Comparison of ENCODE assay signal across 9 cellular contexts in genomic region chr10:3825244-3825643, GRCh38. TPM values are rescaled to one million over a fixed set of nuclear protein-coding genes. Genes with fewer than 3 reads are reported as not detected.
DNase-seq lines count a peak whose midpoint lies in the region; ATAC-seq, FAIRE-seq and TF ChIP-seq lines count a peak whose summit lies in the region.
"Had no signal": no experiment of that assay in that cellular context is flagged by ENCODE, and none has a peak within 500 bp of the region (broad histone marks: within the 10 kb centered on the region; RNA-seq: fewer than 3 reads in every experiment).

No MANE protein-coding gene starts in this region.

- no peaks in the 10 kb centered on the region for H3K79me2 ChIP-seq in smooth muscle cell (ENCODE audit: low read depth)

- H3K9me3 ChIP-seq in right atrium auricular region = no peaks in the 10 kb centered on the region
- no peaks in the 10 kb centered on the region for H3K9me3 ChIP-seq in smooth muscle cell (replicated peaks; ENCODE audit: low read depth)

- H3K4me1 Mint-ChIP-seq in activated T-helper 1 cell treated with anti-CD3 and anti-CD28 coated beads, Interleukin-12 subunit alpha, Interleukin-12 subunit beta, Interleukin-2, Interleukin-4 antibody, amounts not matched to agents 30 ng/mL and 10 ng/mL and 1 ng/mL, durations not matched to agents 14 hours and 24 hours and 36 hours (ENCODE audit: low read depth) = peaks cover 31% of the 10 kb centered on the region

- ATAC-seq in HG03159 (IDR thresholded peaks at IDR 0.05; ENCODE audit: unreplicated experiment) (no peak), GM19324 (IDR thresholded peaks at IDR 0.05; ENCODE audit: low FRiP score, unreplicated experiment) (no peak), HG03439 (IDR thresholded peaks at IDR 0.05; ENCODE audit: unreplicated experiment) (no peak)

- peak overlapping the region; percentile 83 for H3K4me2 ChIP-seq in smooth muscle cell

- H3K36me3 ChIP-seq in right atrium auricular region = no peaks in the 10 kb centered on the region
- no peaks in the 10 kb centered on the region for H3K36me3 ChIP-seq in smooth muscle cell (ENCODE audit: low read depth)

- no peaks in the 10 kb centered on the region for H3K9me3 Mint-ChIP-seq in activated T-helper 1 cell treated with anti-CD3 and anti-CD28 coated beads, Interleukin-12 subunit alpha, Interleukin-12 subunit beta, Interleukin-2, Interleukin-4 antibody, amounts not matched to agents 30 ng/mL and 10 ng/mL and 1 ng/mL, durations not matched to agents 14 hours and 24 hours and 36 hours

- no peaks in the 10 kb centered on the region for H4K20me1 ChIP-seq in smooth muscle cell (ENCODE audit: low read depth)

- no peak for FAIRE-seq in GM12891 (lab: Jason Lieb, UNC)

- WGBS in smooth muscle cell (ENCODE audit: low lambda C conversion rate) = 6% methylated on average over 6 of the region's 6 CpGs

- peaks cover 13% of the 10 kb centered on the region for H3F3A ChIP-seq in smooth muscle cell (ENCODE audit: low read depth)

- H3K36me3 Mint-ChIP-seq in activated T-helper 1 cell treated with anti-CD3 and anti-CD28 coated beads, Interleukin-12 subunit alpha, Interleukin-12 subunit beta, Interleukin-2, Interleukin-4 antibody, amounts not matched to agents 30 ng/mL and 10 ng/mL and 1 ng/mL, durations not matched to agents 14 hours and 24 hours and 36 hours (ENCODE audit: low read depth) = no peaks in the 10 kb centered on the region

- H3K27me3 ChIP-seq in right atrium auricular region (no peaks in the 10 kb centered on the region), smooth muscle cell (ENCODE audit: low read depth) (no peaks in the 10 kb centered on the region)

- peak overlapping the region; percentile 89 for H3K9ac ChIP-seq in smooth muscle cell (ENCODE audit: low read depth)

- no peak for TF ChIP-seq POLR2A in GM12891 (IDR thresholded peaks at IDR 0.05; ENCODE audit: low read depth, low read length)

- H2AFZ ChIP-seq in smooth muscle cell (ENCODE audit: low read depth) = no peak overlapping the region

- peak overlapping the region; percentile 72 to 82 for H3K27ac ChIP-seq in right atrium auricular region
- peak overlapping the region; percentile 98 for H3K27ac ChIP-seq in smooth muscle cell (ENCODE audit: low read depth)

- no peaks in the 10 kb centered on the region for H3K27me3 Mint-ChIP-seq in activated T-helper 1 cell treated with anti-CD3 and anti-CD28 coated beads, Interleukin-12 subunit alpha, Interleukin-12 subunit beta, Interleukin-2, Interleukin-4 antibody, amounts not matched to agents 30 ng/mL and 10 ng/mL and 1 ng/mL, durations not matched to agents 14 hours and 24 hours and 36 hours (ENCODE audit: insufficient read depth)

- H3K27ac Mint-ChIP-seq in activated T-helper 1 cell treated with anti-CD3 and anti-CD28 coated beads, Interleukin-12 subunit alpha, Interleukin-12 subunit beta, Interleukin-2, Interleukin-4 antibody, amounts not matched to agents 30 ng/mL and 10 ng/mL and 1 ng/mL, durations not matched to agents 14 hours and 24 hours and 36 hours = peak overlapping the region; percentile 27

- DNase-seq in HS-5 (ENCODE audit: low read depth) (peak; percentile 60), right atrium auricular region (ENCODE audit: low spot score) (no peak), smooth muscle cell (lab: John Stamatoyannopoulos, UW; ENCODE audit: unreplicated experiment) (no peak), GM12891 (ENCODE audit: insufficient read length, low spot score) (no peak)
- DNase-seq in activated T-helper 1 cell treated with anti-CD3 and anti-CD28 coated beads, Interleukin-12 subunit alpha, Interleukin-12 subunit beta, Interleukin-2, Interleukin-4 antibody, amounts not matched to agents 30 ng/mL and 10 ng/mL and 1 ng/mL, durations not matched to agents 14 hours and 24 hours and 36 hours (ENCODE audit: low spot score) = no peak
- DNase-seq: NCI-H187 treated with DMSO at 0.1 percent for 48 hours had no signal

- intact Hi-C loops in activated T-helper 1 cell treated with anti-CD3 and anti-CD28 coated beads, Interleukin-12 subunit alpha, Interleukin-12 subunit beta, Interleukin-2, Interleukin-4 antibody, amounts not matched to agents 30 ng/mL and 10 ng/mL and 1 ng/mL, durations not matched to agents 14 hours and 24 hours and 36 hours (cut with micrococcal nuclease) = loop anchor here (5.0 kb wide), 1 partner anchor 307 kb away; no protein-coding TSS in a partner anchor

- TF ChIP-seq CTCF in right atrium auricular region (IDR thresholded peaks at IDR 0.05) (no peak), smooth muscle cell (IDR thresholded peaks at IDR 0.05; ENCODE audit: borderline replicate concordance, insufficient read depth, poor library complexity, severe bottlenecking) (no peak)

- H3K4me1 ChIP-seq in right atrium auricular region (peaks cover 0 to 21% of the 10 kb centered on the region in 2 donors), smooth muscle cell (ENCODE audit: low read depth) (peaks cover 17% of the 10 kb centered on the region)

- H3K4me3 ChIP-seq in right atrium auricular region (no peak overlapping the region), smooth muscle cell (peak overlapping the region; percentile 1)

- H3K4me3 Mint-ChIP-seq in activated T-helper 1 cell treated with anti-CD3 and anti-CD28 coated beads, Interleukin-12 subunit alpha, Interleukin-12 subunit beta, Interleukin-2, Interleukin-4 antibody, amounts not matched to agents 30 ng/mL and 10 ng/mL and 1 ng/mL, durations not matched to agents 14 hours and 24 hours and 36 hours = no peak overlapping the region

TF ChIP-seq in GM12891, 5 proteins besides CTCF, POLR2A, EP300 and RAD21:
- TF ChIP-seq POU2F2 (IDR thresholded peaks at IDR 0.05; ENCODE audit: low read depth, low read length) (no peak), POLR2AphosphoS5 (IDR thresholded peaks at IDR 0.05; ENCODE audit: low read depth, low read length) (no peak), PAX5 (IDR thresholded peaks at IDR 0.05; ENCODE audit: insufficient read depth, low read length, severe bottlenecking) (no peak), SPI1 (IDR thresholded peaks at IDR 0.05; ENCODE audit: low read depth, low read length) (no peak), TAF1 (IDR thresholded peaks at IDR 0.05; ENCODE audit: low read depth, low read length) (no peak)

RNA-seq across cellular contexts. Expression of gene KLF6, which starts 40.2 kb away (rescaled TPM):
- total RNA-seq in activated T-helper 1 cell treated with anti-CD3 and anti-CD28 coated beads, Interleukin-12 subunit alpha, Interleukin-12 subunit beta, Interleukin-2, Interleukin-4 antibody, amounts not matched to agents 30 ng/mL and 10 ng/mL and 1 ng/mL, durations not matched to agents 14 hours and 24 hours and 36 hours = 110 and 113 TPM in 2 replicates
- total RNA-seq in right atrium auricular region (10 to 100 TPM; 29.1 to 44.7 TPM), smooth muscle cell (171 and 198 TPM in 2 replicates)
- 519 and 728 TPM in 2 replicates for polyA plus RNA-seq in smooth muscle cell
- polyA plus RNA-seq in GM12891 (2012; ENCODE audit: low read depth, missing spikeins) = 67.9 TPM
